8 cellular contexts compared by ENCODE assay signal in genomic region chr2:127293758-127294562, GRCh38. TPM values are rescaled to one million over a fixed set of nuclear protein-coding genes. Genes with fewer than 3 reads are reported as not detected.
DNase-seq lines count a peak whose midpoint lies in the region; ATAC-seq, FAIRE-seq and TF ChIP-seq lines count a peak whose summit lies in the region.

ERCC3 (minus strand) TSS chr2:127294144; CDS start chr2:127294081, 63 bp downstream.

- H3K27ac ChIP-seq in SU-DHL-6 (ENCODE audit: low read depth, low read length) (peak within 1 kb of the TSS; percentile 58), pancreas (peak within 1 kb of the TSS; percentile 31 to 58 (median 54)), thyroid gland (peak within 1 kb of the TSS; percentile 64 to 80 (median 69))

- no peaks in the 10 kb centered on the region for H3K9me3 Mint-ChIP-seq in HFFc6
- no peaks in the 10 kb centered on the region for H3K9me3 Mint-ChIP-seq in activated naive CD8-positive, alpha-beta T cell treated with anti-CD3 and anti-CD28 coated beads, Interleukin-2, amount 10 ng/mL, durations not matched to agents 7 days and 5 days

- no peaks in the 10 kb centered on the region for H4K20me1 ChIP-seq in SU-DHL-6 (ENCODE audit: low read depth, low read length)

- peaks cover 41% of the 10 kb centered on the region for H3K36me3 Mint-ChIP-seq in HFFc6 (ENCODE audit: low read depth)
- peaks cover 20% of the 10 kb centered on the region for H3K36me3 Mint-ChIP-seq in activated naive CD8-positive, alpha-beta T cell treated with anti-CD3 and anti-CD28 coated beads, Interleukin-2, amount 10 ng/mL, durations not matched to agents 7 days and 5 days

- H3K4me3 ChIP-seq in SU-DHL-6 (ENCODE audit: insufficient read depth, low read length, poor library complexity, severe bottlenecking) (peak within 1 kb of the TSS; percentile 88), pancreas (peak within 1 kb of the TSS; percentile 85 to 95 (median 90)), thyroid gland (replicated peaks in 1 of 3) (peak within 1 kb of the TSS; percentile 60 to 100 (median 96))

- peak; percentile 95 for ATAC-seq in activated naive CD8-positive, alpha-beta T cell treated with anti-CD3 and anti-CD28 coated beads, Interleukin-2, amount 10 ng/mL, durations not matched to agents 7 days and 5 days (ENCODE audit: low read depth)
- ATAC-seq in Right ventricle myocardium superior (ENCODE audit: poor library complexity) (peak; percentile 98), pancreas (peak; percentile 95 to 98 (median 98))

- H3K4me1 Mint-ChIP-seq in HFFc6 (ENCODE audit: low read depth), result peaks cover 27% of the 10 kb centered on the region
- H3K4me1 Mint-ChIP-seq in activated naive CD8-positive, alpha-beta T cell treated with anti-CD3 and anti-CD28 coated beads, Interleukin-2, amount 10 ng/mL, durations not matched to agents 7 days and 5 days, result peaks cover 21% of the 10 kb centered on the region

- H3K9ac ChIP-seq in SU-DHL-6 (ENCODE audit: low read length), result peak within 1 kb of the TSS; percentile 94

- TF ChIP-seq CTCF in GM10266 (IDR thresholded peaks at IDR 0.05; ENCODE audit: control insufficient read depth, insufficient read depth, low read depth, missing control alignments) (no peak), HFFc6 (IDR thresholded peaks at IDR 0.05) (no peak), SU-DHL-6 (IDR thresholded peaks at IDR 0.05; ENCODE audit: insufficient read depth, low read length, poor library complexity, severe bottlenecking) (no peak), pancreas (IDR thresholded peaks at IDR 0.05) (no peak), thyroid gland (IDR thresholded peaks at IDR 0.05) (no peak)

- peaks cover 29% of the 10 kb centered on the region for H3K79me2 ChIP-seq in SU-DHL-6 (ENCODE audit: insufficient read depth, low read length)

- peaks cover 4% of the 10 kb centered on the region for H3K27me3 Mint-ChIP-seq in HFFc6 (ENCODE audit: insufficient read depth)
- H3K27me3 Mint-ChIP-seq in activated naive CD8-positive, alpha-beta T cell treated with anti-CD3 and anti-CD28 coated beads, Interleukin-2, amount 10 ng/mL, durations not matched to agents 7 days and 5 days, result no peaks in the 10 kb centered on the region

- peak; percentile 93 for DNase-seq in GM10266 (ENCODE audit: extremely low spot score)
- peak; percentile 56 for DNase-seq in HFFc6
- DNase-seq in NAMALWA (ENCODE audit: low spot score), result peak; percentile 91
- DNase-seq in activated naive CD8-positive, alpha-beta T cell treated with anti-CD3 and anti-CD28 coated beads, Interleukin-2, amount 10 ng/mL, durations not matched to agents 7 days and 5 days, result peak; percentile 86
- DNase-seq in Right ventricle myocardium superior, result peak; percentile 94
- peak; percentile 72 to 92 (median 78) for DNase-seq in pancreas
- DNase-seq in thyroid gland, result peak; percentile 82 to 88

- H3K36me3 ChIP-seq in SU-DHL-6 (ENCODE audit: low read length) (peaks cover 10% of the 10 kb centered on the region; the same call in 1 of the 2 replicates), pancreas (peaks cover 0 to 28% (median 14%) of the 10 kb centered on the region in 3 donors), thyroid gland (peaks cover 23 to 24% of the 10 kb centered on the region in 2 donors)

- H3K9me3 ChIP-seq in SU-DHL-6 (ENCODE audit: insufficient read depth, low read length) (no peaks in the 10 kb centered on the region), pancreas (no peaks in the 10 kb centered on the region), thyroid gland (no peaks in the 10 kb centered on the region)

- H3K4me1 ChIP-seq in pancreas (peaks cover 0 to 4% (median 0%) of the 10 kb centered on the region in 3 donors), thyroid gland (peaks cover 0 to 9% of the 10 kb centered on the region in 2 donors)

- peak within 1 kb of the TSS; percentile 68 for H2AFZ ChIP-seq in SU-DHL-6 (ENCODE audit: low read depth, low read length, severe bottlenecking)

- intact Hi-C loops in Right ventricle myocardium superior (cut with DNase I) (no loop called here), pancreas (cut with DNase I) (no loop called here), thyroid gland (cut with DNase I) (no loop called here)

- H3F3A ChIP-seq in SU-DHL-6 (ENCODE audit: insufficient read depth), result peaks cover 13% of the 10 kb centered on the region

- peak within 1 kb of the TSS; percentile 100 for H3K4me3 Mint-ChIP-seq in HFFc6
- peak within 1 kb of the TSS; percentile 97 for H3K4me3 Mint-ChIP-seq in activated naive CD8-positive, alpha-beta T cell treated with anti-CD3 and anti-CD28 coated beads, Interleukin-2, amount 10 ng/mL, durations not matched to agents 7 days and 5 days

- no peaks in the 10 kb centered on the region for H3K9me2 ChIP-seq in SU-DHL-6 (replicated peaks; ENCODE audit: insufficient read depth, low read length)

- H3K27ac Mint-ChIP-seq in HFFc6, result peak within 1 kb of the TSS; percentile 98
- H3K27ac Mint-ChIP-seq in activated naive CD8-positive, alpha-beta T cell treated with anti-CD3 and anti-CD28 coated beads, Interleukin-2, amount 10 ng/mL, durations not matched to agents 7 days and 5 days, result peak within 1 kb of the TSS; percentile 98

- WGBS in pancreas, 2 donors, result 0 to 1% methylated on average over 54 to 55 of the region's 55 CpGs
- 0 to 2% methylated on average over 24 to 29 of the region's 55 CpGs for WGBS in thyroid gland, 2 donors

- POLR2A ChIA-PET in activated naive CD8-positive, alpha-beta T cell treated with anti-CD3 and anti-CD28 coated beads, Interleukin-2, amount 10 ng/mL, durations not matched to agents 7 days and 5 days (lab: Charles Lee), result interaction anchor here (0.6 to 2.0 kb wide), 14 partner anchors 11 to 270 kb away, joined by 3 to 7 read pairs (median 4); partner anchors contain the start of gene IWS1

- no peaks in the 10 kb centered on the region for H3K27me3 ChIP-seq in SU-DHL-6 (ENCODE audit: low read length)
- H3K27me3 ChIP-seq in pancreas, result no peaks in the 10 kb centered on the region
- H3K27me3 ChIP-seq in thyroid gland, result no peaks in the 10 kb centered on the region

- H3K4me2 ChIP-seq in SU-DHL-6 (ENCODE audit: low read depth, low read length, poor library complexity, severe bottlenecking), result peak within 1 kb of the TSS; percentile 83

- no peak for FAIRE-seq in pancreas (lab: Jason Lieb, UNC)

- peak in 1 of 2 donors; percentile 52 for TF ChIP-seq POLR2A in thyroid gland (IDR thresholded peaks at IDR 0.05)

RNA-seq across cellular contexts. Expression of gene ERCC3, which starts in this region (rescaled TPM):
- total RNA-seq in HFFc6 (2021; fragmentation: NEBNext Ultra II Directional; extraction: Animal tissue kit (Norgen Biotek cat#: 25700)), result 10 to 100 TPM; 33.0 to 38.5 (median 36.3) TPM
- total RNA-seq in activated naive CD8-positive, alpha-beta T cell treated with anti-CD3 and anti-CD28 coated beads, Interleukin-2, amount 10 ng/mL, durations not matched to agents 7 days and 5 days, result 10 to 100 TPM; 60.6 to 64.8 TPM
- total RNA-seq in Right ventricle myocardium superior, result 18.2 TPM
- total RNA-seq in pancreas, result 10 to 100 TPM; 12.9 to 22.3 (median 16.8) TPM
- 10 to 100 TPM; 18.7 to 33.0 TPM for polyA plus RNA-seq in pancreas
- total RNA-seq in thyroid gland, result 10 to 100 TPM; 24.7 to 55.9 (median 36.3) TPM

Comparison
In these comparisons a context has a peak if more than half of its experiments do, and no peak if none do; other contexts are left out.
1. Peak in every context shown above with its lines: DNase-seq, ATAC-seq, H3K4me3 ChIP-seq and H3K27ac ChIP-seq.